13 cellular contexts compared by ENCODE assay signal in the genomic region with DNA sequence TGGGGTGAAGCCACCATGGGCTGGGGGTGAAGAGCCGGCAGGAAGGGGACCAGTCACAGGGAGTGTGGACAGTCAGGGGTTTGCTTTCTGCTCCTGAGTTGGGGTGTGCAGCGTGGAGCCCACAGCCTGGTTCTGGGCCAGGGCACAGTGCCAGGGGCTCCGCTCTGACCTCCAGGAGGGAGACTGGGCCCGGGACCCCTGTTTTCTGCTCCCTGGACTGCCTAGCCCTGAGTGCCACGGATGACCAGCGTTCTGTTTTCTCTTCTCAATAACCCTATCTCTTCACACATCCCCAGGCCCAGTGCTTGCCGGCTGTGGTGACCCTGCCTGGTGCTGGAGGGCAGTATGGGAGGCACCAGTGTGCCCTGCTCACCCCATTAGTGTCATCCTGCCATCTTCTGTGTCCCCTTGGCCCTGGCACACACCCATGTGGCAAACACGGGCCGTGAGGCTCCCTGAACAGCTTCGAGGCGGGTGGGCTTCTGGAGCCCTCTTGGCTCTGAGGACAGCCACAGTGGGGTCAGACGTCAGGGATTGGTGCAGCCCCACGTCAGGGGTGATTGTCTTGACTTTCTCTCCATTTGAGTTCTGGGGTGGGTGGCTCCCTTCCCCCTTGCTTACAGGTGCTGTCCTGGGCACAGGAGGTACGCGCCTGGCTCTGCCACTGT. TPM values are rescaled to one million over a fixed set of nuclear protein-coding genes. Genes with fewer than 3 reads are reported as not detected.
A peak's percentile ranks its signal among the peaks of the same experiment; 100 is the strongest.
DNase-seq lines count a peak whose midpoint lies in the region; ATAC-seq, FAIRE-seq and TF ChIP-seq lines count a peak whose summit lies in the region.
"Had no signal": no experiment of that assay in that cellular context is flagged by ENCODE, and none has a peak within 500 bp of the region (broad histone marks: within the 10 kb centered on the region; RNA-seq: fewer than 3 reads in every experiment).

No MANE protein-coding gene starts in this region.

- H3K4me3 Mint-ChIP-seq in activated naive CD8-positive, alpha-beta T cell treated with anti-CD3 and anti-CD28 coated beads, Interleukin-2, amount 10 ng/mL, durations not matched to agents 7 days and 5 days = no peak overlapping the region
- H3K4me3 Mint-ChIP-seq in memory B cell = peak overlapping the region; percentile 37

- H3K36me3 Mint-ChIP-seq in activated naive CD8-positive, alpha-beta T cell treated with anti-CD3 and anti-CD28 coated beads, Interleukin-2, amount 10 ng/mL, durations not matched to agents 7 days and 5 days = no peaks in the 10 kb centered on the region
- peaks cover 10% of the 10 kb centered on the region for H3K36me3 Mint-ChIP-seq in memory B cell

- no peak overlapping the region for H3K27ac ChIP-seq in right atrium auricular region

- H3K9me3 Mint-ChIP-seq in activated naive CD8-positive, alpha-beta T cell treated with anti-CD3 and anti-CD28 coated beads, Interleukin-2, amount 10 ng/mL, durations not matched to agents 7 days and 5 days = no peaks in the 10 kb centered on the region
- H3K9me3 Mint-ChIP-seq in memory B cell = no peaks in the 10 kb centered on the region
- H3K9me3 Mint-ChIP-seq: stimulated activated naive CD8-positive, alpha-beta T cell treated with anti-CD3 and anti-CD28 coated beads, Interleukin-15, amount 100 ng/mL, for 72 hours had no signal

- peaks cover 10% of the 10 kb centered on the region for H3K4me1 Mint-ChIP-seq in activated naive CD8-positive, alpha-beta T cell treated with anti-CD3 and anti-CD28 coated beads, Interleukin-2, amount 10 ng/mL, durations not matched to agents 7 days and 5 days
- H3K4me1 Mint-ChIP-seq in memory B cell = peaks cover 16% of the 10 kb centered on the region

- TF ChIP-seq POLR2A in H54 (IDR thresholded peaks at IDR 0.05; ENCODE audit: low read depth, low read length) = no peak

- peaks cover 25% of the 10 kb centered on the region for H3K36me3 ChIP-seq in right atrium auricular region

- no peaks in the 10 kb centered on the region for H3K27me3 ChIP-seq in right atrium auricular region

- no peaks in the 10 kb centered on the region for H3K9me3 ChIP-seq in right atrium auricular region

- H3K27me3 Mint-ChIP-seq in activated naive CD8-positive, alpha-beta T cell treated with anti-CD3 and anti-CD28 coated beads, Interleukin-2, amount 10 ng/mL, durations not matched to agents 7 days and 5 days = no peaks in the 10 kb centered on the region
- no peaks in the 10 kb centered on the region for H3K27me3 Mint-ChIP-seq in memory B cell
- H3K27me3 Mint-ChIP-seq: stimulated activated naive CD8-positive, alpha-beta T cell treated with anti-CD3 and anti-CD28 coated beads, Interleukin-15, amount 100 ng/mL, for 72 hours had no signal

- H3K4me1 ChIP-seq in right atrium auricular region = peaks cover 0 to 15% of the 10 kb centered on the region in 2 donors

- POLR2A ChIA-PET in activated naive CD8-positive, alpha-beta T cell treated with anti-CD3 and anti-CD28 coated beads, Interleukin-2, amount 10 ng/mL, durations not matched to agents 7 days and 5 days (lab: Charles Lee) = interaction anchor here (1.2 to 3.7 kb wide), 3 partner anchors 11 to 16 kb away, joined by 3 to 69 read pairs (median 43); a partner anchor contains a TSS

- H3K27ac Mint-ChIP-seq in activated naive CD8-positive, alpha-beta T cell treated with anti-CD3 and anti-CD28 coated beads, Interleukin-2, amount 10 ng/mL, durations not matched to agents 7 days and 5 days = peak overlapping the region; percentile 65
- H3K27ac Mint-ChIP-seq in memory B cell = peak overlapping the region; percentile 89
- H3K27ac Mint-ChIP-seq: stimulated activated naive CD8-positive, alpha-beta T cell treated with anti-CD3 and anti-CD28 coated beads, Interleukin-15, amount 100 ng/mL, for 72 hours had no signal

- no peak overlapping the region for H3K4me3 ChIP-seq in right atrium auricular region
- H3K4me3 ChIP-seq: PC-9 had no signal

- ATAC-seq in left cardiac atrium (no peak), memory B cell (ENCODE audit: low read depth) (no peak)
- ATAC-seq in activated naive CD8-positive, alpha-beta T cell treated with anti-CD3 and anti-CD28 coated beads, Interleukin-2, amount 10 ng/mL, durations not matched to agents 7 days and 5 days (ENCODE audit: low read depth) = no peak
- ATAC-seq: stimulated activated naive CD8-positive, alpha-beta T cell treated with anti-CD3 and anti-CD28 coated beads, Interleukin-15, amount 100 ng/mL, for 72 hours had no signal

- intact Hi-C loops in left cardiac atrium (cut with DNase I) = no loop called here

- no peak for TF ChIP-seq CTCF in right atrium auricular region (IDR thresholded peaks at IDR 0.05)

- FAIRE-seq in H54 (lab: Jason Lieb, UNC) = no peak

- peak; percentile 21 for DNase-seq in left cardiac atrium
- no peak for DNase-seq in right atrium auricular region (ENCODE audit: low spot score)
- DNase-seq in activated naive CD8-positive, alpha-beta T cell treated with anti-CD3 and anti-CD28 coated beads, Interleukin-2, amount 10 ng/mL, durations not matched to agents 7 days and 5 days = no peak
- DNase-seq in memory B cell (ENCODE audit: low spot score in 2 of 2) = peak in 1 of 2 donors; percentile 29
- no peak for DNase-seq in UCSD-AML1 (lab: John Stamatoyannopoulos, UW; ENCODE audit: unreplicated experiment)
- no peak for DNase-seq in H54 (ENCODE audit: insufficient read length, low spot score)
- no peak for DNase-seq in GF-D8 (lab: John Stamatoyannopoulos, UW)
- no peak for DNase-seq in nucleus accumbens (lab: John Stamatoyannopoulos, UW)
- DNase-seq: HCEC 1CT; PC-9; stimulated activated CD4-positive, alpha-beta T cell treated with anti-CD3 and anti-CD28 coated beads, Interleukin-4, amount 100 ng/mL, for 24 hours; stimulated activated naive CD8-positive, alpha-beta T cell treated with anti-CD3 and anti-CD28 coated beads, Interleukin-15, amount 100 ng/mL, for 72 hours; T1000 had no signal

RNA-seq across cellular contexts. Expression of a gene that starts 1.1 kb away (rescaled TPM):
- total RNA-seq in left cardiac atrium = not detected
- total RNA-seq in right atrium auricular region = 1 to 10 TPM in 1 of 2 donors, not detected in 1; 1.5 TPM
- total RNA-seq in activated naive CD8-positive, alpha-beta T cell treated with anti-CD3 and anti-CD28 coated beads, Interleukin-2, amount 10 ng/mL, durations not matched to agents 7 days and 5 days = 1 to 10 TPM in 1 of 2 experiments, under 1 TPM in 1; 0.80 to 1.1 TPM

RNA-seq across cellular contexts. Expression of a gene that starts 7.7 kb away (rescaled TPM):
- total RNA-seq in left cardiac atrium (10 to 100 TPM; 32.6 to 39.4 TPM), right atrium auricular region (10 to 100 TPM; 25.0 to 29.5 TPM)
- 10 to 100 TPM; 50.6 to 55.1 TPM for total RNA-seq in activated naive CD8-positive, alpha-beta T cell treated with anti-CD3 and anti-CD28 coated beads, Interleukin-2, amount 10 ng/mL, durations not matched to agents 7 days and 5 days

RNA-seq across cellular contexts. Expression of a gene that starts 9.9 kb away (rescaled TPM):
- total RNA-seq in left cardiac atrium = 10 to 100 TPM; 15.8 to 21.8 TPM
- 10 to 100 TPM; 10.6 to 12.6 TPM for total RNA-seq in right atrium auricular region
- 10 to 100 TPM; 74.0 to 75.4 TPM for total RNA-seq in activated naive CD8-positive, alpha-beta T cell treated with anti-CD3 and anti-CD28 coated beads, Interleukin-2, amount 10 ng/mL, durations not matched to agents 7 days and 5 days

RNA-seq across cellular contexts. Expression of a gene that starts 16.3 kb away (rescaled TPM):
- 100 to 1,000 TPM; 162 to 197 TPM for total RNA-seq in left cardiac atrium
- 100 to 1,000 TPM in 1 of 2 donors, 10 to 100 TPM in 1; 63.7 to 107 TPM for total RNA-seq in right atrium auricular region
- total RNA-seq in activated naive CD8-positive, alpha-beta T cell treated with anti-CD3 and anti-CD28 coated beads, Interleukin-2, amount 10 ng/mL, durations not matched to agents 7 days and 5 days = 100 to 1,000 TPM; 117 to 122 TPM

RNA-seq across cellular contexts. Expression of a gene that starts 55.2 kb away (rescaled TPM):
- total RNA-seq in left cardiac atrium (10 to 100 TPM in 1 of 2 donors, 1 to 10 TPM in 1; 9.8 to 15.1 TPM), right atrium auricular region (10 to 100 TPM in 1 of 2 donors, 1 to 10 TPM in 1; 9.6 to 10.5 TPM)
- 10 to 100 TPM; 16.5 to 17.9 TPM for total RNA-seq in activated naive CD8-positive, alpha-beta T cell treated with anti-CD3 and anti-CD28 coated beads, Interleukin-2, amount 10 ng/mL, durations not matched to agents 7 days and 5 days
